8 cellular contexts compared by ENCODE assay signal in the genomic region with DNA sequence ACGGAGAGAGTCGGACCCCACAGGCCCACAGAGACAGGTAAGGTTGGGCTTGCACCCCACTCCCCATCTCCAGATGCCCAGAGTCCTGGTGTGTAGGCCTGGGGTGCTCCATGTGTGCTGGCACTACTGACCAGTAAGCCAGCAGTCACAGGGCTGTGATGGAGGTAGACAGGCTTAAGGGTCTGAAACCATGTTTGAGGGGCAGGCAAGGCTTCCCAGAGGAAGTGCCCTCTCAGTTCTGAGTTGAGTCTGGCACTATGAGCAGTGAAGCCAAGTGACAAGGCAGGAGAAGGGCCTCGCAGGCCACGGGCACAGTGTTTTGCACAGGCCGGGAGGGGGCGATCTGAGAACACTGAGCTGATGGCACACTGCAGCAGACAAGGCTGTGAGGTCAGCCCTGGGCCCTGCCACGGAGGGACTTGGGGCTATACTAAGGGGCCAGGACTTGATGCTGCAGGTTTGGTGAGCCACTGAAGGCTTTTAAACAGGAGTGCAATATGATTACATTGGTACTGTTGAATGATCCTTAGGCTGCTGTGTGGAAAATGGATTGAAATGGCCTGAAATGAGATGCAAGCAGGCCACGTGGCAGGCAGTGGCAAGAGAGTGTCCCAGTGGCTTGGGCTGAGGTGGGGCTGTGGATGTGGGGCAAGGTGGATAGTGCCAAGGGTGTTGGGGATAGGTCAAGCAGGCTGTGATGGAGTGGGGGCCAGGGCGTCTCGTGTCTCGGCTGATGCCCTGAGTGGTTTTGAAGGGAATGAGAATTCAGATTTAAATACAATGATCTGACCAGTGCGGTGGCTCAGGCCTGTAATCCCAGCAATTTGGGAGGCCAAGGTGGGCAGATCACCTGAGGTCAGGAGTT. TPM values are rescaled to one million over a fixed set of nuclear protein-coding genes. Genes with fewer than 3 reads are reported as not detected.
A peak's percentile ranks its signal among the peaks of the same experiment; 100 is the strongest.
DNase-seq lines count a peak whose midpoint lies in the region; ATAC-seq and TF ChIP-seq lines count a peak whose summit lies in the region.

No MANE protein-coding gene starts in this region.

- no peak overlapping the region for H3K4me3 ChIP-seq in vagina

- no peaks in the 10 kb centered on the region for H3K27me3 Mint-ChIP-seq in activated naive CD4-positive, alpha-beta T cell treated with anti-CD3 and anti-CD28 coated beads for 36 hours (ENCODE audit: low read depth)
- peaks cover 53% of the 10 kb centered on the region for H3K27me3 Mint-ChIP-seq in progenitor cell of endocrine pancreas

- intact Hi-C loops in activated naive CD4-positive, alpha-beta T cell treated with anti-CD3 and anti-CD28 coated beads for 36 hours (cut with micrococcal nuclease): loop anchor here (1.0 kb wide), 3 partner anchors 71 to 243 kb away; no protein-coding TSS in a partner anchor
- intact Hi-C loops in head of caudate nucleus (cut with DNase I) (no loop called here), vagina (cut with DNase I) (no loop called here)

- peak; percentile 92 for DNase-seq in AG08395 (ENCODE audit: low spot score)
- peak; percentile 58 for DNase-seq in HT1080 (ENCODE audit: low read depth)
- peak; percentile 88 for DNase-seq in activated naive CD4-positive, alpha-beta T cell treated with anti-CD3 and anti-CD28 coated beads for 36 hours
- DNase-seq in head of caudate nucleus: peak; percentile 28 to 80 (median 64)
- DNase-seq in progenitor cell of endocrine pancreas (ENCODE audit: low spot score, unreplicated experiment): peak; percentile 63
- DNase-seq in vagina (ENCODE audit: extremely low spot score in 2 of 2): no peak

- TF ChIP-seq CTCF in progenitor cell of endocrine pancreas (IDR thresholded peaks at IDR 0.05; ENCODE audit: unreplicated experiment) (peak; percentile 79), vagina (IDR thresholded peaks at IDR 0.05) (peak in 2 of 3 experiments; percentile 22 to 62)

- ATAC-seq in GM19023 (IDR thresholded peaks at IDR 0.05; ENCODE audit: unreplicated experiment) (peak; percentile 86), SK-N-SH treated with all-trans-retinoic acid at 6 μM for 48 hours (peak; percentile 98)

- H3K9me3 Mint-ChIP-seq in activated naive CD4-positive, alpha-beta T cell treated with anti-CD3 and anti-CD28 coated beads for 36 hours: no peaks in the 10 kb centered on the region
- H3K9me3 Mint-ChIP-seq in progenitor cell of endocrine pancreas (ENCODE audit: low read depth): no peaks in the 10 kb centered on the region

- H3K36me3 ChIP-seq in vagina: no peaks in the 10 kb centered on the region

- H3K9me3 ChIP-seq in vagina: no peaks in the 10 kb centered on the region

- H3K4me3 Mint-ChIP-seq in activated naive CD4-positive, alpha-beta T cell treated with anti-CD3 and anti-CD28 coated beads for 36 hours: no peak overlapping the region
- H3K4me3 Mint-ChIP-seq in progenitor cell of endocrine pancreas (ENCODE audit: low read depth): no peak overlapping the region

- no peak overlapping the region for H3K27ac ChIP-seq in vagina

- no peaks in the 10 kb centered on the region for H3K4me1 ChIP-seq in vagina

- no peaks in the 10 kb centered on the region for H3K4me1 Mint-ChIP-seq in activated naive CD4-positive, alpha-beta T cell treated with anti-CD3 and anti-CD28 coated beads for 36 hours (ENCODE audit: low read depth)
- peaks cover 15% of the 10 kb centered on the region for H3K4me1 Mint-ChIP-seq in progenitor cell of endocrine pancreas (ENCODE audit: low read depth)

- no peaks in the 10 kb centered on the region for H3K36me3 Mint-ChIP-seq in activated naive CD4-positive, alpha-beta T cell treated with anti-CD3 and anti-CD28 coated beads for 36 hours (ENCODE audit: low read depth)
- H3K36me3 Mint-ChIP-seq in progenitor cell of endocrine pancreas (ENCODE audit: insufficient read depth): no peaks in the 10 kb centered on the region

- TF ChIP-seq POLR2A in vagina (IDR thresholded peaks at IDR 0.05): no peak

- CTCF ChIA-PET in activated naive CD4-positive, alpha-beta T cell treated with anti-CD3 and anti-CD28 coated beads for 36 hours (lab: Charles Lee): interaction anchor here (0.6 to 3.5 kb wide), 7 partner anchors 135 to 325 kb away, joined by 3 to 22 read pairs (median 4); no protein-coding TSS in a partner anchor

- H3K27me3 ChIP-seq in vagina: no peaks in the 10 kb centered on the region

- H3K27ac Mint-ChIP-seq in activated naive CD4-positive, alpha-beta T cell treated with anti-CD3 and anti-CD28 coated beads for 36 hours: no peak overlapping the region
- H3K27ac Mint-ChIP-seq in progenitor cell of endocrine pancreas: no peak overlapping the region

TF ChIP-seq in SK-N-SH treated with all-trans-retinoic acid at 6 μM for 48 hours, 23 proteins besides CTCF, POLR2A, EP300 and RAD21:
- TF ChIP-seq SNAI2 (CRISPR knock-in tag; IDR thresholded peaks at IDR 0.05): no peak
- TF ChIP-seq, protein P1, sequence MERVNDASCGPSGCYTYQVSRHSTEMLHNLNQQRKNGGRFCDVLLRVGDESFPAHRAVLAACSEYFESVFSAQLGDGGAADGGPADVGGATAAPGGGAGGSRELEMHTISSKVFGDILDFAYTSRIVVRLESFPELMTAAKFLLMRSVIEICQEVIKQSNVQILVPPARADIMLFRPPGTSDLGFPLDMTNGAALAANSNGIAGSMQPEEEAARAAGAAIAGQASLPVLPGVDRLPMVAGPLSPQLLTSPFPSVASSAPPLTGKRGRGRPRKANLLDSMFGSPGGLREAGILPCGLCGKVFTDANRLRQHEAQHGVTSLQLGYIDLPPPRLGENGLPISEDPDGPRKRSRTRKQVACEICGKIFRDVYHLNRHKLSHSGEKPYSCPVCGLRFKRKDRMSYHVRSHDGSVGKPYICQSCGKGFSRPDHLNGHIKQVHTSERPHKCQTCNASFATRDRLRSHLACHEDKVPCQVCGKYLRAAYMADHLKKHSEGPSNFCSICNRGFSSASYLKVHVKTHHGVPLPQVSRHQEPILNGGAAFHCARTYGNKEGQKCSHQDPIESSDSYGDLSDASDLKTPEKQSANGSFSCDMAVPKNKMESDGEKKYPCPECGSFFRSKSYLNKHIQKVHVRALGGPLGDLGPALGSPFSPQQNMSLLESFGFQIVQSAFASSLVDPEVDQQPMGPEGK (CRISPR knock-in tag; IDR thresholded peaks at IDR 0.05; ENCODE audit: borderline replicate concordance): no peak
- no peak for TF ChIP-seq ZC3H10 (CRISPR knock-in tag; IDR thresholded peaks at IDR 0.05)
- no peak for TF ChIP-seq ISL1 (CRISPR knock-in tag; IDR thresholded peaks at IDR 0.05)
- no peak for TF ChIP-seq ZNF8 (CRISPR knock-in tag; IDR thresholded peaks at IDR 0.05)
- no peak for TF ChIP-seq CSDC2 (CRISPR knock-in tag; IDR thresholded peaks at IDR 0.05)
- TF ChIP-seq ZNF70 (CRISPR knock-in tag; IDR thresholded peaks at IDR 0.05): no peak

RNA-seq across cellular contexts. Expression of a gene that starts 20.3 kb away (rescaled TPM):
- 0.06 TPM in 1 of 2 replicates, not detected in the other for total RNA-seq in HT1080 (2014; rRNA removed; shearing (Covaris generic))
- 0.01 and 0.02 TPM in 2 replicates for polyA plus RNA-seq in HT1080 (2015; cell fraction: cytosol; rRNA removed)
- polyA plus RNA-seq in HT1080 (2015; cell fraction: nucleus; rRNA removed): 0.04 TPM in 1 of 2 replicates, not detected in the other
- total RNA-seq in activated naive CD4-positive, alpha-beta T cell treated with anti-CD3 and anti-CD28 coated beads for 36 hours: under 1 TPM in 1 of 2 experiments, not detected in 1; 0.02 TPM
- 1.4 and 1.7 TPM in 2 replicates for total RNA-seq in progenitor cell of endocrine pancreas
- not detected for total RNA-seq in vagina

RNA-seq across cellular contexts. Expression of a gene that starts 34.3 kb away (rescaled TPM):
- 92.6 and 123 TPM in 2 replicates for total RNA-seq in HT1080 (2014; rRNA removed; shearing (Covaris generic))
- 138 and 162 TPM in 2 replicates for polyA plus RNA-seq in HT1080 (2015; cell fraction: cytosol; rRNA removed)
- 60.3 and 77.9 TPM in 2 replicates for polyA plus RNA-seq in HT1080 (2015; cell fraction: nucleus; rRNA removed)
- 10 to 100 TPM; 59.7 to 59.8 TPM for total RNA-seq in activated naive CD4-positive, alpha-beta T cell treated with anti-CD3 and anti-CD28 coated beads for 36 hours
- total RNA-seq in progenitor cell of endocrine pancreas (33.9 and 39.0 TPM in 2 replicates), vagina (61.9 TPM)

RNA-seq across cellular contexts. Expression of a gene that starts 34.5 kb away (rescaled TPM):
- not detected in 2 replicates for total RNA-seq in HT1080 (2014; rRNA removed; shearing (Covaris generic))
- not detected in 2 replicates for polyA plus RNA-seq in HT1080 (2015; cell fraction: cytosol; rRNA removed)
- not detected in 2 replicates for polyA plus RNA-seq in HT1080 (2015; cell fraction: nucleus; rRNA removed)
- not detected for total RNA-seq in activated naive CD4-positive, alpha-beta T cell treated with anti-CD3 and anti-CD28 coated beads for 36 hours
- total RNA-seq in progenitor cell of endocrine pancreas: not detected in 2 replicates
- total RNA-seq in vagina: not detected

RNA-seq across cellular contexts. Expression of a gene that starts 45.1 kb away (rescaled TPM):
- total RNA-seq in HT1080 (2014; rRNA removed; shearing (Covaris generic)): not detected in 2 replicates
- polyA plus RNA-seq in HT1080 (2015; cell fraction: cytosol; rRNA removed): not detected in 2 replicates
- not detected in 2 replicates for polyA plus RNA-seq in HT1080 (2015; cell fraction: nucleus; rRNA removed)
- 1 to 10 TPM; 2.9 to 3.1 TPM for total RNA-seq in activated naive CD4-positive, alpha-beta T cell treated with anti-CD3 and anti-CD28 coated beads for 36 hours
- 2.3 and 2.4 TPM in 2 replicates for total RNA-seq in progenitor cell of endocrine pancreas
- total RNA-seq in vagina: not detected

Comparison
In these comparisons a context has a peak if more than half of its experiments do, and no peak if none do; other contexts are left out.
1. DNase-seq: peak in AG08395 (single experiment), HT1080 (single experiment), activated naive CD4-positive, alpha-beta T cell treated with anti-CD3 and anti-CD28 coated beads for 36 hours (single experiment), head of caudate nucleus (42 of 42) and progenitor cell of endocrine pancreas (single experiment); none in vagina (0 of 2).